28 cellular contexts compared by ENCODE assay signal in the genomic region with DNA sequence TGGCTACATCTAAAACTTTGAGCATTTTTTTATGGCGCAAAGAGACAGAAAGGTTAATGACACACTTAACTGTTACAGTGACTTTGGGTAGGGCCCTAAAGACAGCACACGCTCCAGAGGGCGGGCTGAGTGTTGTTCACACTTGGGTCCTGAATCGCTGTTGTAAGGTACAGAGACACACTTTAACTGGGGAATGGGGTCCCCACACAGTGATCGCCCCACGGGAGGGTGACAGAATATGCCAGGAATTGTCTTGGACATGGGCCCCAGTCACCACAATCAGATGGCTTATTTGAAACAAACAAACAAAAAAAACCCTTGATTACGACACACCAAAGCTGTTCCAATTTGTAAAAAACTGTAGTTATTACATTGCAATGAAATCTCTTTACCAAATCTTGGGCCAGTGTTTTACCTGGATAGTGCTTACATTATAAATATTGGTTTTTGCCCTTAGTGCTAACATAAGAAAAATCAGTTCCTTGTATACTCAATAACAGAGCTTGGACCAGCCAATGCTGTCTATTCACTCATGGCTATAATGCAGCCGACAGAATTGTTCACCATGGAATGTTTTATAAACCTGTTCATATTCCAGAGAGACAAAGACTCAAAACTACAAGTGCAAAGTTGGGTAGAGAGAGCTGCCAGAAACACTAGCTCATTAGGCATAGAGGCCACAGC. TPM values are rescaled to one million over a fixed set of nuclear protein-coding genes. Genes with fewer than 3 reads are reported as not detected.
DNase-seq lines count a peak whose midpoint lies in the region; ATAC-seq, FAIRE-seq and TF ChIP-seq lines count a peak whose summit lies in the region.
"Had no signal": no experiment of that assay in that cellular context is flagged by ENCODE, and none has a peak within 500 bp of the region (broad histone marks: within the 10 kb centered on the region; RNA-seq: fewer than 3 reads in every experiment).

No MANE protein-coding gene starts in this region.

- FAIRE-seq in GM12891 (lab: Jason Lieb, UNC), result no peak
- FAIRE-seq: D721Med had no signal

- H3K27ac ChIP-seq in cardiac muscle cell (peak overlapping the region; percentile 86), heart left ventricle (peak overlapping the region in 1 of 12 donors; percentile 60)
- H3K27ac ChIP-seq: heart right ventricle, upper lobe of left lung had no signal

- ATAC-seq in heart left ventricle, result no peak
- no peak for ATAC-seq in HG03159 (IDR thresholded peaks at IDR 0.05; ENCODE audit: unreplicated experiment)
- no peak for ATAC-seq in sciatic nerve
- ATAC-seq in HG02588 (IDR thresholded peaks at IDR 0.05; ENCODE audit: unreplicated experiment), result no peak
- ATAC-seq: activated CD8-positive, alpha-beta memory T cell treated with anti-CD3 and anti-CD28 coated beads, Interleukin-2, amount 10 ng/mL, durations not matched to agents 7 days and 5 days; heart right ventricle; Panc1 had no signal

- no peaks in the 10 kb centered on the region for H3K27me3 Mint-ChIP-seq in neural crest cell (ENCODE audit: low read depth)
- H3K27me3 Mint-ChIP-seq: activated CD8-positive, alpha-beta memory T cell treated with anti-CD3 and anti-CD28 coated beads, Interleukin-2, amount 10 ng/mL, durations not matched to agents 7 days and 5 days; brain; CD4-positive, alpha-beta T cell; IgD-negative memory B cell had no signal

- H3K4me1 Mint-ChIP-seq in neural crest cell, result no peaks in the 10 kb centered on the region
- H3K4me1 Mint-ChIP-seq: brain, IgD-negative memory B cell had no signal

- H3K36me3 ChIP-seq in cardiac muscle cell (peaks cover 25% of the 10 kb centered on the region), heart left ventricle (peaks cover 0 to 95% (median 83%) of the 10 kb centered on the region in 9 donors)

- H3K27me3 ChIP-seq in cardiac muscle cell (no peaks in the 10 kb centered on the region), heart left ventricle (no peaks in the 10 kb centered on the region)
- H3K27me3 ChIP-seq: heart right ventricle, upper lobe of left lung had no signal

- WGBS in heart left ventricle, 4 donors, result 94 to 99% (median 96%) methylated on average over 8 of the region's 8 CpGs

- TF ChIP-seq CTCF in cardiac muscle cell (IDR thresholded peaks at IDR 0.05; ENCODE audit: low read depth, low read length) (no peak), heart left ventricle (IDR thresholded peaks at IDR 0.05) (no peak), fibroblast of the aortic adventitia (IDR thresholded peaks at IDR 0.05; ENCODE audit: insufficient read depth, low read length) (no peak), neural crest cell (conservative IDR thresholded peaks at IDR 0.05) (no peak)

- peaks cover 29% of the 10 kb centered on the region for H3K4me1 ChIP-seq in cardiac muscle cell (ENCODE audit: low read depth)
- peaks cover 0 to 30% (median 9%) of the 10 kb centered on the region in 12 donors for H3K4me1 ChIP-seq in heart left ventricle

- H3K4me3 ChIP-seq in cardiac muscle cell (no peak overlapping the region), heart left ventricle (no peak overlapping the region), fibroblast of the aortic adventitia (ENCODE audit: low read depth, low read length) (no peak overlapping the region)
- H3K4me3 ChIP-seq: heart right ventricle, smooth muscle cell, upper lobe of left lung had no signal

- no peaks in the 10 kb centered on the region for H3K36me3 Mint-ChIP-seq in neural crest cell (ENCODE audit: low read depth)

- TF ChIP-seq POLR2A in heart left ventricle (IDR thresholded peaks at IDR 0.05) (no peak), GM12891 (IDR thresholded peaks at IDR 0.05; ENCODE audit: low read depth, low read length) (no peak)

- intact Hi-C loops in heart left ventricle (cut with DNase I) (no loop called here), sciatic nerve (cut with DNase I) (no loop called here)

- DNase-seq in cardiac muscle cell (ENCODE audit: low read depth in 1 of 2, low spot score in 1 of 2) (no peak), heart left ventricle (no peak), fibroblast of the aortic adventitia (ENCODE audit: low read depth) (peak; percentile 23), neural crest cell (ENCODE audit: low read depth, low spot score) (no peak), sciatic nerve (ENCODE audit: low spot score) (no peak), GM12891 (ENCODE audit: insufficient read length, low spot score) (no peak)
- DNase-seq: 8988T; activated CD8-positive, alpha-beta memory T cell treated with anti-CD3 and anti-CD28 coated beads, Interleukin-2, amount 10 ng/mL, durations not matched to agents 7 days and 5 days; activated naive CD4-positive, alpha-beta T cell; activated T-cell treated with anti-CD3 and anti-CD28 coated beads, Interleukin-2, amount 50 U/mL, for 48 hours; AML-193; CD4-positive, alpha-beta T cell; heart right ventricle; kidney glomerular epithelial cell; NCI-H1092; NCI-H187; NCI-H2171 treated with DMSO at 0.1 percent for 48 hours; NCI-H69; SHP77 treated with DMSO at 0.1 percent for 48 hours; stimulated activated CD4-positive, alpha-beta T cell treated with anti-CD3 and anti-CD28 coated beads, Interleukin-2, amount 100 ng/mL, for 24 hours; upper lobe of left lung had no signal

- no peaks in the 10 kb centered on the region for H3K9me3 Mint-ChIP-seq in neural crest cell
- H3K9me3 Mint-ChIP-seq: brain; CD4-positive, alpha-beta T cell; IgD-negative memory B cell had no signal

- H3K9me3 ChIP-seq in cardiac muscle cell (ENCODE audit: low read depth) (no peaks in the 10 kb centered on the region), heart left ventricle (no peaks in the 10 kb centered on the region)
- H3K9me3 ChIP-seq: heart right ventricle, upper lobe of left lung had no signal

- no peak overlapping the region for H3K4me3 Mint-ChIP-seq in neural crest cell
- H3K4me3 Mint-ChIP-seq: activated CD8-positive, alpha-beta memory T cell treated with anti-CD3 and anti-CD28 coated beads, Interleukin-2, amount 10 ng/mL, durations not matched to agents 7 days and 5 days; brain; CD4-positive, alpha-beta T cell; IgD-negative memory B cell had no signal

- peak overlapping the region; percentile 77 for H3K27ac Mint-ChIP-seq in neural crest cell (ENCODE audit: unreplicated experiment)
- H3K27ac Mint-ChIP-seq: activated CD8-positive, alpha-beta memory T cell treated with anti-CD3 and anti-CD28 coated beads, Interleukin-2, amount 10 ng/mL, durations not matched to agents 7 days and 5 days; CD4-positive, alpha-beta T cell; IgD-negative memory B cell had no signal

TF ChIP-seq in GM12891, 5 proteins besides CTCF, POLR2A, EP300 and RAD21:
- TF ChIP-seq POU2F2 (IDR thresholded peaks at IDR 0.05; ENCODE audit: low read depth, low read length) (no peak), SPI1 (IDR thresholded peaks at IDR 0.05; ENCODE audit: low read depth, low read length) (no peak), PAX5 (IDR thresholded peaks at IDR 0.05; ENCODE audit: insufficient read depth, low read length, severe bottlenecking) (no peak), POLR2AphosphoS5 (IDR thresholded peaks at IDR 0.05; ENCODE audit: low read depth, low read length) (no peak), TAF1 (IDR thresholded peaks at IDR 0.05; ENCODE audit: low read depth, low read length) (no peak)

RNA-seq across cellular contexts. Expression of a gene that starts 28.3 kb away (rescaled TPM):
- total RNA-seq in cardiac muscle cell (64.4 and 102 TPM in 2 replicates), heart left ventricle (10 to 100 TPM; 20.8 to 52.3 (median 37.1) TPM), fibroblast of the aortic adventitia (ENCODE audit: low replicate concordance) (90.9 and 91.7 TPM in 2 replicates), neural crest cell (58.4 and 66.4 TPM in 2 replicates), sciatic nerve (88.8 TPM)
- polyA plus RNA-seq in cardiac muscle cell (64.5 and 95.7 TPM in 2 replicates), heart left ventricle (10 to 100 TPM in 1 of 2 donors, 1 to 10 TPM in 1; 9.5 to 47.6 TPM)
- polyA plus RNA-seq in GM12891 (2012; ENCODE audit: low read depth, missing spikeins), result 18.8 TPM

RNA-seq across cellular contexts. Expression of a gene that starts 28.6 kb away (rescaled TPM):
- total RNA-seq in cardiac muscle cell (44.3 and 73.5 TPM in 2 replicates), heart left ventricle (10 to 100 TPM; 45.7 to 82.7 (median 53.8) TPM), fibroblast of the aortic adventitia (ENCODE audit: low replicate concordance) (28.1 and 43.0 TPM in 2 replicates), neural crest cell (35.9 and 38.7 TPM in 2 replicates), sciatic nerve (40.4 TPM)
- polyA plus RNA-seq in cardiac muscle cell (35.5 and 36.7 TPM in 2 replicates), heart left ventricle (10 to 100 TPM; 19.1 to 24.4 TPM)
- polyA plus RNA-seq in GM12891 (2012; ENCODE audit: low read depth, missing spikeins), result 12.9 TPM
